1 cellular context compared by ENCODE assay signal in the genomic region with DNA sequence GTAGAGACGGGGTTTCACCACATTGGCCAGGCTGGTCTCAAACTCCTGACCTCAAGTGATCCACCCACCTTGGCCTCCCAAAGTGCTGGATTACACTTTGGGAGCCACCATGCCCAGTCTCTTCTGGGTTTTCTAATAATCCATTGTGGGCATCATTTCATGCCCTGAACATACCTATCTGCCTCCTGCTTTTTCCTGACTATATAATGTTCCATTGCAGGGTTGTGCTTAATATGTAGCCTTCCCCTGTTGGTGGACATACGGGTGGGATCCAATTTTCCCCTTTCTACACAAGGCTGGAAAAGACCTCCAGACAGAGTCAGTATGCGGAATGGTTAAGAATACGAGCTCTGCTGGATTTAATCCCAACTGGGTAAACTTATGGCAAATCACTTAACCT.
TF ChIP-seq lines count a peak whose summit lies in the region.

No MANE protein-coding gene starts in this region.

TF ChIP-seq in K562, 482 proteins besides CTCF, POLR2A, EP300 and RAD21:
- TF ChIP-seq SMARCA5 (IDR thresholded peaks at IDR 0.05), result peak; percentile 43; the same call in 1 of the 2 replicates
- no peak for TF ChIP-seq NEUROD1 (IDR thresholded peaks at IDR 0.05; ENCODE audit: borderline replicate concordance, low read depth, low read length, partially characterized antibody)
- no peak for TF ChIP-seq MCM2 (IDR thresholded peaks at IDR 0.05; ENCODE audit: low read depth)
- TF ChIP-seq BCOR (IDR thresholded peaks at IDR 0.05), result peak; percentile 88
- TF ChIP-seq ZNF431 (CRISPR knock-in tag; IDR thresholded peaks at IDR 0.05), result no peak
- TF ChIP-seq TGIF2 (CRISPR knock-in tag; IDR thresholded peaks at IDR 0.05), result no peak
- 0 out of 4 replicates have a peak, but pooled peaks of 1 of the 2 experiments have one; percentile 19 for TF ChIP-seq HDAC1 (IDR thresholded peaks at IDR 0.05)
- TF ChIP-seq PHF20 (IDR thresholded peaks at IDR 0.05; ENCODE audit: partially characterized antibody), result peak; percentile 23
- no peak for TF ChIP-seq SAFB2 (IDR thresholded peaks at IDR 0.05; ENCODE audit: borderline replicate concordance, low read depth, low read length, severe bottlenecking)
- TF ChIP-seq ZFP30 (CRISPR knock-in tag; IDR thresholded peaks at IDR 0.05; ENCODE audit: borderline replicate concordance), result no peak
- TF ChIP-seq ARNT (IDR thresholded peaks at IDR 0.05), result 0 out of 4 replicates have a peak, but pooled peaks of 1 of the 2 experiments have one; percentile 35
- TF ChIP-seq ZNF146 (CRISPR knock-in tag; IDR thresholded peaks at IDR 0.05; ENCODE audit: unreplicated experiment), result peak; percentile 100
- no peak for TF ChIP-seq GATAD2B (IDR thresholded peaks at IDR 0.05; ENCODE audit: borderline replicate concordance)
- peak in 1 of 2 experiments; percentile 24; a peak in 1 of 3 replicates for TF ChIP-seq CBX3 (IDR thresholded peaks at IDR 0.05; ENCODE audit: borderline replicate concordance in 1 of 2, low read length in 2 of 2)
- TF ChIP-seq RCOR1 (IDR thresholded peaks at IDR 0.05; ENCODE audit: borderline replicate concordance in 1 of 2, low read depth in 2 of 2, low read length in 2 of 2), result 0 out of 4 replicates have a peak, but pooled peaks of 1 of the 2 experiments have one; percentile 12
- peak; percentile 43 to 74 for TF ChIP-seq KDM1A (IDR thresholded peaks at IDR 0.05)
- TF ChIP-seq SETDB1 (IDR thresholded peaks at IDR 0.05; ENCODE audit: low read length), result no peak
- no peak for TF ChIP-seq PTBP1 (IDR thresholded peaks at IDR 0.05; ENCODE audit: low read depth, low read length)
- TF ChIP-seq KLF1 (tag; IDR thresholded peaks at IDR 0.05), result no peak
- TF ChIP-seq, protein P1, sequence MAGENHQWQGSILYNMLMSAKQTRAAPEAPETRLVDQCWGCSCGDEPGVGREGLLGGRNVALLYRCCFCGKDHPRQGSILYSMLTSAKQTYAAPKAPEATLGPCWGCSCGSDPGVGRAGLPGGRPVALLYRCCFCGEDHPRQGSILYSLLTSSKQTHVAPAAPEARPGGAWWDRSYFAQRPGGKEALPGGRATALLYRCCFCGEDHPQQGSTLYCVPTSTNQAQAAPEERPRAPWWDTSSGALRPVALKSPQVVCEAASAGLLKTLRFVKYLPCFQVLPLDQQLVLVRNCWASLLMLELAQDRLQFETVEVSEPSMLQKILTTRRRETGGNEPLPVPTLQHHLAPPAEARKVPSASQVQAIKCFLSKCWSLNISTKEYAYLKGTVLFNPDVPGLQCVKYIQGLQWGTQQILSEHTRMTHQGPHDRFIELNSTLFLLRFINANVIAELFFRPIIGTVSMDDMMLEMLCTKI (IDR thresholded peaks at IDR 0.05; ENCODE audit: partially characterized antibody), result no peak
- TF ChIP-seq RBM25 (IDR thresholded peaks at IDR 0.05; ENCODE audit: low read depth, low read length, severe bottlenecking), result peak; percentile 55
- TF ChIP-seq ZNF57 (CRISPR knock-in tag; IDR thresholded peaks at IDR 0.05), result no peak
- peak; percentile 32; the same call in 1 of the 2 replicates for TF ChIP-seq HDAC2 (IDR thresholded peaks at IDR 0.05)
TF ChIP-seq in K562: peak in this region for 11.
